Comparison of ENCODE assay signal across 12 cellular contexts in the genomic region with DNA sequence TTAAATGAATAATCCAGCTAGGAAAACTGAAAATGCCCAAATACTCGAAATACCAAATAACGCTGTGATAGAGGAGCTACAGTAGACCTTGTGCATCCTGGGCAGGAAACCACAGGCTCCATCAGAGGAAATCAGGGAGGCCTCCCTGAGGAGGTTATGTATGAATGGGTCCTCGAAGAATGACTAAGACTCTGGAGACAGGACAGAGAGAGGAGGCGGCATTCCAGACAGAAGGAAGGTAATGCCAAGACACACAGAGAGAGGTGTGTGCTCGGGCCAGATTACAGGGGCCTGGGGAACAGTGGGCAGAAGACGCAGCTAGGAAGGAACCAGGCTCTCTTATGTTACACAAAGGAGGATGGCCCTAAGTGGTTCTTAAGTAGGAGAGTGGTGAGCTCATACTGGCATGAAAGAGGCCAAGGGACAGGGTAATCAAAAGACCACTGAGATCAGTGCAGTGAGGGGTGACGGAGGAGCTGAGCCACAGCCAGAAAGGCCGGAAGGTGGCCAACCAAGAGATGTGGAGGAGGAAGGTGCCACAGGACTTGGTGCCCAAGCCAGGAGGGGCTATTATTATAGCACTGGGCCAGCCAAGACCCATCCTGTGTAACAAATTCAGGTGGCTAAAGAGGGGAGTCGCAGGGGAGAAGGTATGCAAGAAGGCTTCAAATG. TPM values are rescaled to one million over a fixed set of nuclear protein-coding genes. Genes with fewer than 3 reads are reported as not detected.
A peak's percentile ranks its signal among the peaks of the same experiment; 100 is the strongest.
DNase-seq lines count a peak whose midpoint lies in the region; ATAC-seq, FAIRE-seq and TF ChIP-seq lines count a peak whose summit lies in the region.
"Had no signal": no experiment of that assay in that cellular context is flagged by ENCODE, and none has a peak within 500 bp of the region (broad histone marks: within the 10 kb centered on the region; RNA-seq: fewer than 3 reads in every experiment).

No MANE protein-coding gene starts in this region.

- H3K4me2 ChIP-seq in DND-41 (ENCODE audit: insufficient read depth, low read length) (no peak overlapping the region), Loucy (ENCODE audit: low read depth, low read length, poor library complexity, severe bottlenecking) (peak overlapping the region; percentile 52)

- no peak for TF ChIP-seq CTCF in DND-41 (IDR thresholded peaks at IDR 0.05; ENCODE audit: borderline replicate concordance, extremely low read depth, low read length, poor library complexity, severe bottlenecking)
- no peak for TF ChIP-seq CTCF in Loucy (conservative IDR thresholded peaks at IDR 0.05; ENCODE audit: low read length)
- TF ChIP-seq CTCF in bronchial epithelial cell (IDR thresholded peaks at IDR 0.05; ENCODE audit: insufficient read depth, low read length, severe bottlenecking) = no peak
- no peak for TF ChIP-seq CTCF in D721Med (IDR thresholded peaks at IDR 0.05; ENCODE audit: insufficient read depth, missing control alignments)
- TF ChIP-seq CTCF in vagina (IDR thresholded peaks at IDR 0.05) = no peak

- H3K36me3 Mint-ChIP-seq in naive thymus-derived CD8-positive, alpha-beta T cell = peaks cover 18 to 39% (median 27%) of the 10 kb centered on the region in 3 donors

- ATAC-seq in DND-41 (ENCODE audit: insufficient read depth, low read depth) = no peak
- ATAC-seq in naive thymus-derived CD8-positive, alpha-beta T cell = peak; percentile 49 to 58

- H3K27ac ChIP-seq in DND-41 (ENCODE audit: low read length) (0 out of 2 replicates have a peak overlapping the region, but pooled peaks have one; percentile 47), vagina (no peak overlapping the region)
- H3K27ac ChIP-seq: sigmoid colon had no signal

- no peaks in the 10 kb centered on the region for H3K9me2 ChIP-seq in Loucy (replicated peaks; ENCODE audit: low read depth, low read length)

- peaks cover 18% of the 10 kb centered on the region for H3K4me1 ChIP-seq in DND-41 (ENCODE audit: insufficient read depth, low read length)
- peaks cover 37% of the 10 kb centered on the region for H3K4me1 ChIP-seq in Loucy (ENCODE audit: insufficient read depth, low read length, poor library complexity, severe bottlenecking)
- no peaks in the 10 kb centered on the region for H3K4me1 ChIP-seq in vagina
- H3K4me1 ChIP-seq: Caco-2, sigmoid colon had no signal

- peaks cover 0 to 18% (median 8%) of the 10 kb centered on the region in 9 donors for H3K9me3 Mint-ChIP-seq in naive thymus-derived CD8-positive, alpha-beta T cell

- H3K4me3 ChIP-seq in DND-41 (ENCODE audit: low read depth in 1 of 2, low read length in 2 of 2) = no peak overlapping the region
- H3K4me3 ChIP-seq in Loucy (ENCODE audit: low read length, poor library complexity, severe bottlenecking) = peak overlapping the region; percentile 0
- no peak overlapping the region for H3K4me3 ChIP-seq in bronchial epithelial cell (ENCODE audit: low read depth, low read length)
- no peak overlapping the region for H3K4me3 ChIP-seq in vagina
- H3K4me3 ChIP-seq: sigmoid colon had no signal

- H3K36me3 ChIP-seq in DND-41 (ENCODE audit: insufficient read depth, low read length) (peaks cover 9% of the 10 kb centered on the region; the same call in 1 of the 2 replicates), Loucy (ENCODE audit: insufficient read depth, low read length) (no peaks in the 10 kb centered on the region; the same call in 1 of the 2 replicates), bronchial epithelial cell (ENCODE audit: control insufficient read depth, insufficient read depth, low read length) (no peaks in the 10 kb centered on the region), vagina (no peaks in the 10 kb centered on the region)
- H3K36me3 ChIP-seq: sigmoid colon had no signal

- no peak for DNase-seq in DND-41
- peak; percentile 71 for DNase-seq in bronchial epithelial cell (ENCODE audit: low read depth)
- no peak for DNase-seq in naive thymus-derived CD8-positive, alpha-beta T cell
- DNase-seq in T1000 (lab: John Stamatoyannopoulos, UW) = no peak
- DNase-seq in D721Med (ENCODE audit: insufficient read length, low spot score) = no peak
- no peak for DNase-seq in NCI-H446 (lab: John Stamatoyannopoulos, UW)
- no peak for DNase-seq in vagina (ENCODE audit: extremely low spot score in 2 of 2)
- DNase-seq: activated T-cell treated with anti-CD3 and anti-CD28 coated beads, Interleukin-2, amount 50 U/mL, for 24 hours; Caco-2; NCI-H345; sigmoid colon had no signal

- H3F3A ChIP-seq in Loucy (ENCODE audit: low read depth) = no peaks in the 10 kb centered on the region

- TF ChIP-seq POLR2A in vagina (IDR thresholded peaks at IDR 0.05) = no peak

- H3K79me2 ChIP-seq in DND-41 (ENCODE audit: insufficient read depth, low read length) (peaks cover 57% of the 10 kb centered on the region), Loucy (ENCODE audit: insufficient read depth, low read length) (peaks cover 83% of the 10 kb centered on the region)

- H3K9me3 ChIP-seq in DND-41 (ENCODE audit: insufficient read depth, low read length, severe bottlenecking) (peaks cover 6% of the 10 kb centered on the region), Loucy (ENCODE audit: insufficient read depth, low read depth, low read length) (0 out of 2 replicates have a peak, but pooled peaks cover 3% of the 10 kb centered on the region), vagina (no peaks in the 10 kb centered on the region)
- H3K9me3 ChIP-seq: sigmoid colon had no signal

- peak overlapping the region in 8 of 10 donors; percentile 5 to 61 (median 44) for H3K4me3 Mint-ChIP-seq in naive thymus-derived CD8-positive, alpha-beta T cell
- H3K4me3 Mint-ChIP-seq: activated T-cell treated with anti-CD3 and anti-CD28 coated beads, Interleukin-2, amount 50 U/mL, for 24 hours had no signal

- POLR2A ChIA-PET in naive thymus-derived CD8-positive, alpha-beta T cell (lab: Charles Lee) = interaction anchor here (1.3 to 1.9 kb wide), 5 partner anchors 9 to 51 kb away, joined by 4 to 8 read pairs (median 5); a partner anchor contains a TSS

- H3K27me3 ChIP-seq in DND-41 (ENCODE audit: insufficient read depth, low read length, poor library complexity) (no peaks in the 10 kb centered on the region), Loucy (ENCODE audit: insufficient read depth, low read length, poor library complexity, severe bottlenecking) (no peaks in the 10 kb centered on the region), bronchial epithelial cell (ENCODE audit: control insufficient read depth, insufficient read depth, low read length) (no peaks in the 10 kb centered on the region), vagina (no peaks in the 10 kb centered on the region)
- H3K27me3 ChIP-seq: sigmoid colon had no signal

- intact Hi-C loops in vagina (cut with DNase I) = no loop called here

- H4K20me1 ChIP-seq in DND-41 (ENCODE audit: insufficient read depth, low read length) = 0 out of 2 replicates have a peak, but pooled peaks cover 6% of the 10 kb centered on the region
- no peaks in the 10 kb centered on the region for H4K20me1 ChIP-seq in Loucy (ENCODE audit: insufficient read depth, low read length, poor library complexity, severe bottlenecking)

- peaks cover 33 to 89% (median 80%) of the 10 kb centered on the region in 4 donors for H3K4me1 Mint-ChIP-seq in naive thymus-derived CD8-positive, alpha-beta T cell

- H3K27me3 Mint-ChIP-seq in naive thymus-derived CD8-positive, alpha-beta T cell = no peaks in the 10 kb centered on the region
- H3K27me3 Mint-ChIP-seq: activated T-cell treated with anti-CD3 and anti-CD28 coated beads, Interleukin-2, amount 50 U/mL, for 24 hours had no signal

- H2AFZ ChIP-seq in DND-41 (ENCODE audit: low read depth, low read length) = no peak overlapping the region
- no peak overlapping the region for H2AFZ ChIP-seq in Loucy (ENCODE audit: low read length)

- no peak for FAIRE-seq in bronchial epithelial cell (lab: Jason Lieb, UNC)
- FAIRE-seq in D721Med (lab: Jason Lieb, UNC) = no peak

- no peak overlapping the region for H3K9ac ChIP-seq in DND-41 (ENCODE audit: low read depth, low read length)
- peak overlapping the region; percentile 5 for H3K9ac ChIP-seq in Loucy (ENCODE audit: low read depth, low read length, poor library complexity, severe bottlenecking)

- H3K27ac Mint-ChIP-seq in naive thymus-derived CD8-positive, alpha-beta T cell = peak overlapping the region; percentile 15 to 89 (median 62)
- H3K27ac Mint-ChIP-seq: activated T-cell treated with anti-CD3 and anti-CD28 coated beads, Interleukin-2, amount 50 U/mL, for 24 hours had no signal

RNA-seq across cellular contexts. Expression of a gene that starts 9.9 kb away (rescaled TPM):
- total RNA-seq in bronchial epithelial cell (2.6 and 29.7 TPM in 2 replicates), vagina (16.2 TPM)
- total RNA-seq in naive thymus-derived CD8-positive, alpha-beta T cell = 10 to 100 TPM; 42.1 to 44.1 TPM
- 10 to 100 TPM; 17.1 to 23.8 (median 17.3) TPM for polyA plus RNA-seq in naive thymus-derived CD8-positive, alpha-beta T cell
